Comparison of ENCODE assay signal across 17 cellular contexts in the genomic region with DNA sequence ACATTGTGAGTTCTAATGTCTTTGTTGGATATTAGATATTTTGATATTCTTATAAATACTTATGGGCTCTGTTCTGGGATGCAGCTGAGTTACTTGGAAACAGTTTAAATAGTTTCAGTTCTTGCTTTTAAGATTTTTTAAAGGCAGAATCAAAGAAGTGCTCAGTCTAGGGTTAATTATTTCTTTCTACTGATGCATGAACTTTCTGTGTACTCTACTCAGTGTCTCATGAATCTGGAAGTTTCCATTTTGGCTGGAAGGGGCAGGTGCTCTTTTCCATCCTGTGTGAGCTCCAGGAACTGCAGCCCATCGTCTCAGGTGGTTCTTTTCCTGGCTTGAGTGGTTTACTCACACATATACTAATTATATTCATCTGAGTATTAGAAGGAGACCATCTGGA.
DNase-seq lines count a peak whose midpoint lies in the region; ATAC-seq and TF ChIP-seq lines count a peak whose summit lies in the region.
"Had no signal": no experiment of that assay in that cellular context is flagged by ENCODE, and none has a peak within 500 bp of the region (broad histone marks: within the 10 kb centered on the region; RNA-seq: fewer than 3 reads in every experiment).

No MANE protein-coding gene starts in this region.

- H3K4me3 ChIP-seq in OCI-LY3 (ENCODE audit: low read length) (no peak overlapping the region; the same call in 1 of the 2 replicates), left ventricle myocardium inferior (no peak overlapping the region)
- H3K4me3 ChIP-seq: GM23338, SJCRH30 had no signal

- H3K36me3 ChIP-seq in OCI-LY3 (replicated peaks; ENCODE audit: low read depth, low read length) (no peaks in the 10 kb centered on the region), left ventricle myocardium inferior (no peaks in the 10 kb centered on the region)
- H3K36me3 ChIP-seq: SJCRH30 had no signal

- no peaks in the 10 kb centered on the region for H3K27me3 ChIP-seq in OCI-LY3 (ENCODE audit: low read depth, low read length)
- peaks cover 32% of the 10 kb centered on the region for H3K27me3 ChIP-seq in left ventricle myocardium inferior (ENCODE audit: low read depth)
- H3K27me3 ChIP-seq: SJCRH30 had no signal

- H3K4me1 ChIP-seq in OCI-LY3 (ENCODE audit: low read length), result peaks cover 29% of the 10 kb centered on the region
- no peaks in the 10 kb centered on the region for H3K4me1 ChIP-seq in left ventricle myocardium inferior
- H3K4me1 ChIP-seq: SJCRH30 had no signal

- H3K27ac ChIP-seq in OCI-LY3 (ENCODE audit: low read length) (peak overlapping the region; percentile 38; the same call in 1 of the 2 replicates), left ventricle myocardium inferior (replicated peaks) (no peak overlapping the region)
- H3K27ac ChIP-seq: SJCRH30 had no signal

- no peak for DNase-seq in left ventricle myocardium inferior
- no peak for DNase-seq in NCI-H526 (lab: John Stamatoyannopoulos, UW)
- DNase-seq in KG1 (lab: John Stamatoyannopoulos, UW), result no peak
- DNase-seq: activated CD8-positive, alpha-beta memory T cell treated with anti-CD3 and anti-CD28 coated beads for 24 hours; activated T-cell treated with anti-CD3 and anti-CD28 coated beads, Interleukin-2, amount 50 U/mL, for 24 hours; CD4-positive, CD25-positive, alpha-beta regulatory T cell; GF-D8; kidney; NCI-H1092; NCI-H1930; NCI-H345; SJCRH30 had no signal

- intact Hi-C loops in left ventricle myocardium inferior (cut with micrococcal nuclease), result no loop called here

- H3K9ac ChIP-seq in OCI-LY3 (ENCODE audit: low read length), result 0 out of 2 replicates have a peak overlapping the region, but pooled peaks have one; percentile 5

- no peaks in the 10 kb centered on the region for H3K79me2 ChIP-seq in OCI-LY3 (ENCODE audit: low read length)

- H3K4me2 ChIP-seq in OCI-LY3 (ENCODE audit: low read length), result peak overlapping the region; percentile 64
- H3K4me2 ChIP-seq: GM23338 had no signal

- H4K20me1 ChIP-seq in OCI-LY3 (ENCODE audit: insufficient read depth, low read length), result no peaks in the 10 kb centered on the region

- ATAC-seq in GM18868 (IDR thresholded peaks at IDR 0.05; ENCODE audit: unreplicated experiment), result peak; percentile 56
- ATAC-seq in GM19467 (IDR thresholded peaks at IDR 0.05; ENCODE audit: unreplicated experiment), result peak; percentile 52
- peak; percentile 67 for ATAC-seq in HG02981 (IDR thresholded peaks at IDR 0.05; ENCODE audit: unreplicated experiment)
- ATAC-seq: GM23338 had no signal

- H2AFZ ChIP-seq in OCI-LY3 (ENCODE audit: low read depth, low read length), result peak overlapping the region; percentile 71; the same call in 1 of the 2 replicates
- H2AFZ ChIP-seq: GM23338 had no signal

- TF ChIP-seq CTCF in OCI-LY3 (IDR thresholded peaks at IDR 0.05; ENCODE audit: low read depth, low read length) (no peak), left ventricle myocardium inferior (IDR thresholded peaks at IDR 0.05; ENCODE audit: borderline replicate concordance) (no peak)

- no peaks in the 10 kb centered on the region for H3K9me3 ChIP-seq in OCI-LY3 (ENCODE audit: insufficient read depth, low read length)
- no peaks in the 10 kb centered on the region for H3K9me3 ChIP-seq in left ventricle myocardium inferior (replicated peaks)
- H3K9me3 ChIP-seq: SJCRH30 had no signal
